8 cellular contexts compared by ENCODE assay signal in genomic region chr5:31193591-31194457, GRCh38. TPM values are rescaled to one million over a fixed set of nuclear protein-coding genes. Genes with fewer than 3 reads are reported as not detected.
A peak's percentile ranks its signal among the peaks of the same experiment; 100 is the strongest.
DNase-seq lines count a peak whose midpoint lies in the region; ATAC-seq and TF ChIP-seq lines count a peak whose summit lies in the region.

Gene CDH6, plus strand, starts transcription at chr5:31193686. Its CDS starts 73,788 bp downstream, at chr5:31267474.

- POLR2A ChIA-PET in BJ (lab: Charles Lee), result no interaction called here

- H3K4me3 ChIP-seq in BJ (ENCODE audit: low read depth, low read length), result peak within 1 kb of the TSS; percentile 48
- H3K4me3 ChIP-seq in suprapubic skin, result peak within 1 kb of the TSS; percentile 48

- WGBS in suprapubic skin, result 1% methylated on average over 35 of the region's 67 CpGs

- H3K27me3 ChIP-seq in BJ (ENCODE audit: control insufficient read depth, insufficient read depth, low read length), result peaks cover 21% of the 10 kb centered on the region
- peaks cover 47% of the 10 kb centered on the region for H3K27me3 ChIP-seq in suprapubic skin

- TF ChIP-seq CTCF in BJ (IDR thresholded peaks at IDR 0.05; ENCODE audit: insufficient read depth, low read depth, low read length) (no peak), suprapubic skin (IDR thresholded peaks at IDR 0.05) (no peak)

- no peak for ATAC-seq in GM18867 (IDR thresholded peaks at IDR 0.05; ENCODE audit: unreplicated experiment)
- ATAC-seq in HG02970 (IDR thresholded peaks at IDR 0.05; ENCODE audit: low FRiP score, unreplicated experiment), result no peak
- no peak for ATAC-seq in GM21526 (IDR thresholded peaks at IDR 0.05; ENCODE audit: low FRiP score, unreplicated experiment)

- no peak within 1 kb of the TSS for H3K27ac ChIP-seq in suprapubic skin

- CTCF ChIA-PET in BJ (lab: Yijun Ruan, JAX), result interaction anchor here (0.6 kb wide), 1 partner anchor 35 kb away, joined by 4 read pairs; no protein-coding TSS in a partner anchor

- H3K9me3 ChIP-seq in suprapubic skin, result no peaks in the 10 kb centered on the region

- no peak for TF ChIP-seq POLR2A in suprapubic skin (IDR thresholded peaks at IDR 0.05)

- no peak for DNase-seq in BJ (ENCODE audit: low read depth)
- peak; percentile 80 for DNase-seq in NCI-H146 treated with DMSO at 0.1 percent for 48 hours (lab: John Stamatoyannopoulos, UW; ENCODE audit: unreplicated experiment)
- peak; percentile 38 for DNase-seq in cerebellar cortex (ENCODE audit: low spot score)
- peak; percentile 95 for DNase-seq in left kidney (ENCODE audit: low read depth, low spot score)
- DNase-seq in suprapubic skin (ENCODE audit: low spot score in 2 of 2), result no peak

- H3K36me3 ChIP-seq in BJ (ENCODE audit: control insufficient read depth, insufficient read depth, low read length) (no peaks in the 10 kb centered on the region), suprapubic skin (no peaks in the 10 kb centered on the region)

- TF ChIP-seq EP300 in suprapubic skin (IDR thresholded peaks at IDR 0.05), result no peak

- H3K4me1 ChIP-seq in suprapubic skin, result peaks cover 18% of the 10 kb centered on the region

RNA-seq across cellular contexts. Expression of gene CDH6, which starts in this region (rescaled TPM):
- polyA plus RNA-seq in BJ (2011; rRNA removed), result 2.9 and 3.8 TPM in 2 replicates
- polyA minus RNA-seq in BJ (2011; rRNA and poly(A)+ RNA removed), result 4.6 and 5.5 TPM in 2 replicates
- total RNA-seq in suprapubic skin, result 1 to 10 TPM in 1 of 4 donors, under 1 TPM in 3; 0.36 to 1.8 (median 0.75) TPM

Comparison
In these comparisons a context has a peak if more than half of its experiments do, and no peak if none do; other contexts are left out.
1. DNase-seq: peak in NCI-H146 treated with DMSO at 0.1 percent for 48 hours (single experiment), cerebellar cortex (single experiment) and left kidney (single experiment); none in BJ (single experiment) and suprapubic skin (0 of 2).